ENCODE assay signal across 13 cellular contexts in the genomic region with DNA sequence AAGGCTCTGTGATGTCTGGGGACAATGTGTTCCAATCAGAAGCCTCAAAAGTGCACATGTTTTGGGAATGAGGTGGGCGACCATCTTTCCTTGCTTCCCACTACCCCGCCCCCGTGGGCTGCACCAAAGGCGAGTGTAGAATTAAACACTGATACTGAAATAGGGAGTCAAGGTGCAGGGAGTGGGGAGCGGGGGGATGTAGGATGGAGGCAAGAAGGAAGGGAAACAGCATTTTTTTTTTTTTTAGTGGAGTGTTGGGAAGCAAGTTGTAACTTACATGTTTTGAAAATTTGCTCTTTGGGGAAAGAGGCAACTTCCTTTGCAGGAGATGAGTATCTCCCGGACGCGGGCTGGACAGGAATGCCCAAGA. TPM values are rescaled to one million over a fixed set of nuclear protein-coding genes. Genes with fewer than 3 reads are reported as not detected.
DNase-seq lines count a peak whose midpoint lies in the region; ATAC-seq and TF ChIP-seq lines count a peak whose summit lies in the region.
"Had no signal": no experiment of that assay in that cellular context is flagged by ENCODE, and none has a peak within 500 bp of the region (broad histone marks: within the 10 kb centered on the region; RNA-seq: fewer than 3 reads in every experiment).

No MANE protein-coding gene starts in this region.

- peak; percentile 54 for DNase-seq in H7
- no peak for DNase-seq in SJSA1 (ENCODE audit: low read depth in 1 of 2, low spot score in 2 of 2)
- no peak for DNase-seq in hepatocyte (ENCODE audit: low spot score)
- DNase-seq: activated CD4-positive, CD25-positive, alpha-beta regulatory T cell treated with anti-CD3 and anti-CD28 coated beads, Interleukin-2, amount 50 U/mL, for 72 hours; erythroblast had no signal

- WGBS in hepatocyte (ENCODE audit: low lambda C conversion rate, missing lambda C conversion rate) = 5% methylated on average over 8 of the region's 8 CpGs

- no peak for TF ChIP-seq CTCF in hepatocyte (IDR thresholded peaks at IDR 0.05; ENCODE audit: poor library complexity)

- H2AFZ ChIP-seq in hepatocyte = peak overlapping the region; percentile 7

- no peak overlapping the region for H3K27ac ChIP-seq in SJSA1
- H3K27ac ChIP-seq in hepatocyte = peak overlapping the region; percentile 95
- H3K27ac ChIP-seq in rectal smooth muscle tissue (ENCODE audit: low read depth, low read length) = no peak overlapping the region

- H3K36me3 ChIP-seq in H7 (replicated peaks; ENCODE audit: control insufficient read depth, insufficient read depth, low read length) = no peaks in the 10 kb centered on the region
- peaks cover 31% of the 10 kb centered on the region for H3K36me3 ChIP-seq in SJSA1
- no peaks in the 10 kb centered on the region for H3K36me3 ChIP-seq in hepatocyte (replicated peaks; ENCODE audit: insufficient read depth, low read depth)
- no peaks in the 10 kb centered on the region for H3K36me3 ChIP-seq in rectal smooth muscle tissue (ENCODE audit: control insufficient read depth, insufficient read depth, low read length)

- no peaks in the 10 kb centered on the region for H4K20me1 ChIP-seq in hepatocyte (ENCODE audit: insufficient read depth, poor library complexity, severe bottlenecking)

- H3K4me1 ChIP-seq in SJSA1 (replicated peaks) = peaks cover 40% of the 10 kb centered on the region
- peaks cover 23% of the 10 kb centered on the region for H3K4me1 ChIP-seq in hepatocyte (ENCODE audit: insufficient read depth)
- peaks cover 4% of the 10 kb centered on the region for H3K4me1 ChIP-seq in rectal smooth muscle tissue (ENCODE audit: control insufficient read depth, insufficient read depth, low read length)

- H3K9me3 ChIP-seq in SJSA1 (replicated peaks) = no peaks in the 10 kb centered on the region; the same call in 1 of the 2 replicates
- H3K9me3 ChIP-seq in hepatocyte (ENCODE audit: low read depth) = no peaks in the 10 kb centered on the region

- H3K27me3 ChIP-seq in H7 (ENCODE audit: control insufficient read depth, insufficient read depth, low read length) = peaks cover 77% of the 10 kb centered on the region
- H3K27me3 ChIP-seq in SJSA1 (replicated peaks) = no peaks in the 10 kb centered on the region
- peaks cover 75% of the 10 kb centered on the region for H3K27me3 ChIP-seq in hepatocyte
- H3K27me3 ChIP-seq in rectal smooth muscle tissue (ENCODE audit: control insufficient read depth, insufficient read depth, low read length) = peaks cover 59% of the 10 kb centered on the region

- H3K4me2 ChIP-seq in hepatocyte = peak overlapping the region; percentile 72

- H3K79me2 ChIP-seq in hepatocyte = peaks cover 36% of the 10 kb centered on the region

- H3K9ac ChIP-seq in rectal smooth muscle tissue (ENCODE audit: low read length) = no peak overlapping the region

- no peak for ATAC-seq in GM21529 (IDR thresholded peaks at IDR 0.05; ENCODE audit: unreplicated experiment)
- ATAC-seq in HG03097 (IDR thresholded peaks at IDR 0.05; ENCODE audit: low FRiP score, unreplicated experiment) = no peak
- ATAC-seq in GM18870 (IDR thresholded peaks at IDR 0.05; ENCODE audit: unreplicated experiment) = no peak

- H3K4me3 ChIP-seq in H7 (ENCODE audit: insufficient read depth, low read depth, low read length) (no peak overlapping the region), SJSA1 (peak overlapping the region; percentile 61), hepatocyte (peak overlapping the region; percentile 53), rectal smooth muscle tissue (ENCODE audit: low read length) (peak overlapping the region; percentile 22)

- no peaks in the 10 kb centered on the region for H3K9me2 ChIP-seq in hepatocyte (replicated peaks; ENCODE audit: insufficient read depth)

RNA-seq across cellular contexts. Expression of gene DLX5, which starts 0.5 kb away (rescaled TPM):
- not detected in 2 replicates for total RNA-seq in H7 (2014; rRNA removed; shearing (Covaris generic))
- total RNA-seq in SJSA1 (2014; rRNA removed; shearing (Covaris generic)) = 2.3 and 3.6 TPM in 2 replicates
- 4.0 and 5.0 TPM in 2 replicates for total RNA-seq in hepatocyte
- polyA plus RNA-seq in hepatocyte = 19.6 and 22.1 TPM in 2 replicates
- total RNA-seq: T-helper 1 cell treated with Interleukin-12 subunit alpha and Interleukin-12 subunit beta and Interleukin-4 antibody, amounts not matched to agents 30 ng/mL and 1 ng/mL, for 36 hours had no signal
- polyA plus RNA-seq: CD14-positive monocyte, IgD-negative memory B cell had no signal

RNA-seq across cellular contexts. Expression of gene DLX6, which starts 19.8 kb away (rescaled TPM):
- total RNA-seq in H7 (2014; rRNA removed; shearing (Covaris generic)) = not detected in 2 replicates
- total RNA-seq in SJSA1 (2014; rRNA removed; shearing (Covaris generic)) = 1.8 and 3.3 TPM in 2 replicates
- total RNA-seq in hepatocyte = 1.9 and 2.2 TPM in 2 replicates
- polyA plus RNA-seq in hepatocyte = 2.6 and 3.5 TPM in 2 replicates
- total RNA-seq: mesenteric fat pad; T-helper 1 cell treated with Interleukin-12 subunit alpha and Interleukin-12 subunit beta and Interleukin-4 antibody, amounts not matched to agents 30 ng/mL and 1 ng/mL, for 36 hours had no signal
- polyA plus RNA-seq: CD14-positive monocyte, IgD-negative memory B cell had no signal
